14 cellular contexts compared by ENCODE assay signal in the genomic region with DNA sequence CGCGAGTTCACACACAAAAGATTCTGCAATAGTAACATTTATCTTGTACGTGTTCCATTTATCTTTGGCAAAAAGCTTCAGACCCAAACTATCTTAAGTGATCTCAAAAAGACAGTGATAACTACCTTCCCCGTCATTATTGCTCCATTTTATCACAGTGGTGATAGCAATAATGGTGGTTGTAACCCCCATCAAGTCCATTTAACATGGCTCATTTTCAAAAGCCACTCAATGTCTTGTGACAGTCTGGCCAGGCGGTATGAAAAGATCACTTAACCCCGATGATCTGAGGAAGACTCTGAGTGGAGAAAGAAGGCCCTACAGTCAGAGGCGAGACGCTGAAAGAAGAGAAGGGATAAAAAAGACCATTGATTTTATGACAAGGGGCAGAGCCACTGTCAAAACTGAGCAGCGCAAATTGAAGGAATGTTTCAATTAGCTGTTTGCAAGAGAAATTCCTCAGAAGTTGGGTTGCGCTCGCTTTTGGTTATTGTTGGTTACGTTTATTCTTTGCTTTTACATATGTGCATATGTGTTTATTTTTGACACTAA.
DNase-seq lines count a peak whose midpoint lies in the region; ATAC-seq, FAIRE-seq and TF ChIP-seq lines count a peak whose summit lies in the region.
"Had no signal": no experiment of that assay in that cellular context is flagged by ENCODE, and none has a peak within 500 bp of the region (broad histone marks: within the 10 kb centered on the region; RNA-seq: fewer than 3 reads in every experiment).

No MANE protein-coding gene starts in this region.

- H2AFZ ChIP-seq in H1 (ENCODE audit: low read length): peak overlapping the region; percentile 49; the same call in 1 of the 2 replicates

- intact Hi-C loops in gastrocnemius medialis (cut with DNase I; ENCODE audit: low total_unique reads): no loop called here

- H3K9me3 ChIP-seq in H1 (ENCODE audit: insufficient read depth in 2 of 2, low read depth in 1 of 2, low read length in 1 of 2): no peaks in the 10 kb centered on the region
- H3K9me3 ChIP-seq in gastrocnemius medialis: no peaks in the 10 kb centered on the region
- H3K9me3 ChIP-seq: BLaER1 treated with 17β-estradiol and CSF1 and Interleukin-3, amounts not matched to agents 10 nM and 100 nM had no signal

- in situ Hi-C loops in gastrocnemius medialis (cut with MboI; ENCODE audit: low sequenced_read_pairs in 4 of 4): no loop called here

- no peak overlapping the region for H2BK15ac ChIP-seq in H1 (ENCODE audit: low read length)

- no peak for FAIRE-seq in H1 (lab: Jason Lieb, UNC)
- FAIRE-seq: H54 had no signal

- CTCF ChIA-PET in H1 (lab: Charles Lee; ENCODE audit: partially characterized antibody): interaction anchor here (0.6 kb wide), 1 partner anchor 14 kb away, joined by 3 read pairs; no protein-coding TSS in a partner anchor

- no peak overlapping the region for H4K91ac ChIP-seq in H1 (replicated peaks; ENCODE audit: insufficient read length, low read length)

- WGBS in H1 (ENCODE audit: extremely low coverage in 1 of 2, insufficient coverage in 1 of 2, insufficient read length in 1 of 2, insufficient replicate concordance in 2 of 2, low coverage in 1 of 2, low lambda C conversion rate in 2 of 2, missing lambda C conversion rate in 1 of 2), 2 experiments: 94% methylated on average over 12 of the region's 12 CpGs; no CpG with 5 or more reads in 1 of the 2 experiments

- no peaks in the 10 kb centered on the region for H3K27me3 ChIP-seq in H1 (replicated peaks in 1 of 4; ENCODE audit: control insufficient read depth in 3 of 4, extremely low read depth in 1 of 4, insufficient read depth in 3 of 4, low read length in 3 of 4)
- H3K27me3 ChIP-seq in gastrocnemius medialis: no peaks in the 10 kb centered on the region
- H3K27me3 ChIP-seq: BLaER1 treated with 17β-estradiol and CSF1 and Interleukin-3, amounts not matched to agents 10 nM and 100 nM had no signal

- no peak overlapping the region for H3K4ac ChIP-seq in H1 (replicated peaks; ENCODE audit: insufficient read length, low read depth, low read length)

- TF ChIP-seq CTCF in H1 (IDR thresholded peaks at IDR 0.05; ENCODE audit: control extremely low read depth in 1 of 3, insufficient read depth in 1 of 3, low read depth in 1 of 3, low read length in 3 of 3) (no peak), gastrocnemius medialis (IDR thresholded peaks at IDR 0.05 in 4 of 5, conservative IDR thresholded peaks at IDR 0.05 in 1 of 5) (no peak)

- TF ChIP-seq POLR2A in H1 (IDR thresholded peaks at IDR 0.05; ENCODE audit: control extremely low read depth in 1 of 2, low read depth in 2 of 2, low read length in 2 of 2): no peak
- no peak for TF ChIP-seq POLR2A in gastrocnemius medialis (IDR thresholded peaks at IDR 0.05)

- DNase-seq in NCI-H1105 (lab: John Stamatoyannopoulos, UW) (peak; percentile 36), NCI-H1105 treated with DMSO at 0.1 percent for 48 hours (lab: John Stamatoyannopoulos, UW) (no peak), DMS153 (lab: John Stamatoyannopoulos, UW) (peak; percentile 36), NCI-H2227 (lab: John Stamatoyannopoulos, UW; ENCODE audit: unreplicated experiment) (peak; percentile 78), H1 (ENCODE audit: low read depth in 1 of 2, low spot score in 2 of 2) (no peak), EL (no peak), gastrocnemius medialis (no peak)
- DNase-seq: ACHN; CD4-positive, CD25-positive, alpha-beta regulatory T cell; DMS 273 treated with DMSO at 0.1 percent for 48 hours had no signal

- H3K79me2 ChIP-seq in H1 (ENCODE audit: control insufficient read depth in 1 of 2, insufficient read depth in 2 of 2, low read length in 2 of 2): no peaks in the 10 kb centered on the region

- H3K4me1 ChIP-seq in H1 (replicated peaks in 1 of 4; ENCODE audit: control insufficient read depth in 3 of 4, insufficient read depth in 4 of 4, low read length in 3 of 4) (no peaks in the 10 kb centered on the region), gastrocnemius medialis (no peaks in the 10 kb centered on the region)
- H3K4me1 ChIP-seq: BLaER1 treated with 17β-estradiol and CSF1 and Interleukin-3, amounts not matched to agents 10 nM and 100 nM had no signal

- H3K56ac ChIP-seq in H1 (replicated peaks; ENCODE audit: insufficient read length, low read depth, low read length): no peak overlapping the region

- H4K8ac ChIP-seq in H1 (ENCODE audit: extremely low read depth, insufficient read depth, low read length): no peak overlapping the region

- H3K27ac ChIP-seq in H1 (ENCODE audit: low read depth, low read length) (no peak overlapping the region), gastrocnemius medialis (no peak overlapping the region)
- H3K27ac ChIP-seq: BLaER1 treated with 17β-estradiol and CSF1 and Interleukin-3, amounts not matched to agents 10 nM and 100 nM had no signal

- H3K79me1 ChIP-seq in H1 (ENCODE audit: low read depth, low read length): no peaks in the 10 kb centered on the region

- no peak overlapping the region for H2BK12ac ChIP-seq in H1 (ENCODE audit: low read depth, low read length)

- no peaks in the 10 kb centered on the region for H3K23me2 ChIP-seq in H1 (ENCODE audit: low read depth, low read length)

- no peak overlapping the region for H3K18ac ChIP-seq in H1 (ENCODE audit: extremely low read depth, low read length)

- no peak overlapping the region for H3K4me2 ChIP-seq in H1 (ENCODE audit: insufficient read depth in 1 of 2, low read depth in 2 of 2, low read length in 2 of 2)
- H3K4me2 ChIP-seq: BLaER1 treated with 17β-estradiol and CSF1 and Interleukin-3, amounts not matched to agents 10 nM and 100 nM had no signal

- H3K14ac ChIP-seq in H1 (ENCODE audit: insufficient read length): no peak overlapping the region

- no peaks in the 10 kb centered on the region for H4K20me1 ChIP-seq in H1 (replicated peaks in 1 of 2; ENCODE audit: control insufficient read depth in 1 of 2, insufficient read depth in 2 of 2, low read length in 2 of 2)
- H4K20me1 ChIP-seq: BLaER1 treated with 17β-estradiol and CSF1 and Interleukin-3, amounts not matched to agents 10 nM and 100 nM had no signal

- no peak overlapping the region for H3K9ac ChIP-seq in H1 (replicated peaks in 1 of 4; ENCODE audit: extremely low read depth in 1 of 4, low read depth in 3 of 4, low read length in 3 of 4)
- H3K9ac ChIP-seq: BLaER1 treated with 17β-estradiol and CSF1 and Interleukin-3, amounts not matched to agents 10 nM and 100 nM had no signal

- no peak for TF ChIP-seq RAD21 in H1 (IDR thresholded peaks at IDR 0.05 in 1 of 2, conservative IDR thresholded peaks at IDR 0.05 in 1 of 2; ENCODE audit: low read depth in 2 of 2, low read length in 2 of 2)

- no peak overlapping the region for H2BK5ac ChIP-seq in H1 (ENCODE audit: low read depth, low read length)

- no peak for TF ChIP-seq EP300 in H1 (IDR thresholded peaks at IDR 0.05; ENCODE audit: borderline replicate concordance in 1 of 2, low read depth in 2 of 2, low read length in 2 of 2)

- no peak overlapping the region for H2AK5ac ChIP-seq in H1 (ENCODE audit: low read depth, low read length)

- H3K36me3 ChIP-seq in H1 (ENCODE audit: control insufficient read depth in 2 of 4, insufficient read depth in 4 of 4, low read length in 3 of 4): no peaks in the 10 kb centered on the region
- no peaks in the 10 kb centered on the region for H3K36me3 ChIP-seq in gastrocnemius medialis
- H3K36me3 ChIP-seq: BLaER1 treated with 17β-estradiol and CSF1 and Interleukin-3, amounts not matched to agents 10 nM and 100 nM had no signal

- H2BK120ac ChIP-seq in H1 (replicated peaks; ENCODE audit: low read depth, low read length): no peak overlapping the region

- no peak for ATAC-seq in GM19328 (IDR thresholded peaks at IDR 0.05; ENCODE audit: unreplicated experiment)
- ATAC-seq in gastrocnemius medialis: no peak
- ATAC-seq: HCT116 had no signal

- H4K5ac ChIP-seq in H1 (ENCODE audit: insufficient read length, low read depth, low read length): no peak overlapping the region

- H2BK20ac ChIP-seq in H1 (ENCODE audit: low read length): no peak overlapping the region

- H3K23ac ChIP-seq in H1 (ENCODE audit: insufficient read length): no peak overlapping the region

- POLR2A ChIA-PET in H1 (lab: Charles Lee; ENCODE audit: partially characterized antibody): no interaction called here

- H3K4me3 ChIP-seq in H1 (ENCODE audit: extremely low read depth in 1 of 4, insufficient read depth in 2 of 4, low read depth in 3 of 4, low read length in 4 of 4): no peak overlapping the region
- H3K4me3 ChIP-seq in gastrocnemius medialis: no peak overlapping the region
- H3K4me3 ChIP-seq: BLaER1 treated with 17β-estradiol and CSF1 and Interleukin-3, amounts not matched to agents 10 nM and 100 nM had no signal

TF ChIP-seq in H1, 55 proteins besides CTCF, POLR2A, EP300 and RAD21:
- TF ChIP-seq SRF (IDR thresholded peaks at IDR 0.05; ENCODE audit: low read depth, low read length): no peak
- no peak for TF ChIP-seq GTF2F1 (IDR thresholded peaks at IDR 0.05; ENCODE audit: borderline replicate concordance, low read depth, low read length)
- no peak for TF ChIP-seq ASH2L (IDR thresholded peaks at IDR 0.05; ENCODE audit: low read length)
- TF ChIP-seq RFX5 (IDR thresholded peaks at IDR 0.05; ENCODE audit: borderline replicate concordance, low read depth, low read length): no peak
- no peak for TF ChIP-seq RBBP5 (IDR thresholded peaks at IDR 0.05; ENCODE audit: borderline replicate concordance, low read depth, low read length)

Comparison
In these comparisons a context has a peak if more than half of its experiments do, and no peak if none do; other contexts are left out.
1. DNase-seq: peak in NCI-H1105 (single experiment), DMS153 (single experiment) and NCI-H2227 (single experiment); none in NCI-H1105 treated with DMSO at 0.1 percent for 48 hours (single experiment), H1 (0 of 2), EL (single experiment) and gastrocnemius medialis (0 of 2).